In the genomic region with DNA sequence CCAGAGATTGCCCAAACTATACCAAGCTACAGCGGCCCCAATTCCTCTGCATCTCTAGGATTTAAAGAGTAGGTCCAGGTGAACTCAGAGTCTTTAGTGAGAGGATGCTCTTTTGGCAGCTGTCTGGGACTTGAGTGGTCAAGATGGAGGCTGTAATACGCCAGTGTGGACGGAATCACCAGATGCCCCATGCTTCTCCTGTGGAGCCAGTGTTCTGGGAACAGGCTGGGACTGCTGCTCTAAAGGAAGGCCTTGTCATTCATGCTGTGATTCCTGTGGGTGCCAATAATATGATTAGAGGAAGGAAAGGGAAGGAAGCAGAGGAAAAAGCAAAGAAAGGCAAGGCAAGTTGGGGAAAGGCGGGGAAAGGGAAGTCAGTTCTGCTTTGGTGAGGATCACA, we compare ENCODE assay signal across 35 cellular contexts. TPM values are rescaled to one million over a fixed set of nuclear protein-coding genes. Genes with fewer than 3 reads are reported as not detected.
"Had no signal": no experiment of that assay in that cellular context is flagged by ENCODE, and none has a peak within 500 bp of the region (broad histone marks: within the 10 kb centered on the region; RNA-seq: fewer than 3 reads in every experiment).

No MANE protein-coding gene starts in this region.

- DNase-seq: activated B cell treated with CpG ODN at 0.5 μM for 24 hours; activated CD4-positive, alpha-beta memory T cell treated with anti-CD3 and anti-CD28 coated beads for 36 hours; activated CD4-positive, alpha-beta T cell treated with anti-CD3 and anti-CD28 coated beads for 4 hours; activated CD4-positive, alpha-beta T cell treated with anti-CD3 and anti-CD28 coated beads, Interleukin-2, amount 50 U/mL, for 1 hour; activated CD4-positive, CD25-positive, alpha-beta regulatory T cell treated with anti-CD3 and anti-CD28 coated beads, Interleukin-2, amount 50 U/mL, for 72 hours; activated CD8-positive, alpha-beta memory T cell treated with anti-CD3 and anti-CD28 coated beads, Interleukin-2, amount 50 U/mL, for 4 hours; activated gamma-delta T cell treated with Interleukin-2 at 50 U/mL for 16 hours; activated naive CD4-positive, alpha-beta T cell treated with anti-CD3 and anti-CD28 coated beads for 36 hours; activated T-cell treated with anti-CD3 and anti-CD28 coated beads for 4 hours; activated T-cell treated with anti-CD3 and anti-CD28 coated beads, Interleukin-2, amount 50 U/mL, for 4 hours; adrenal gland; body of pancreas; caudate nucleus; NCI-H1092 treated with DMSO at 0.1 percent for 48 hours; NCI-H1417; NCI-H146; NCI-H187; NCI-H2029 treated with DMSO at 0.1 percent for 48 hours; NCI-H2107; NCI-H2171; NCI-H510A; NCI-H526; NCI-H748 treated with DMSO at 0.1 percent for 48 hours; NK-92 treated with Interleukin-12 subunit alpha and Interleukin-12 subunit beta, amount 100 ng/mL, for 24 hours; PC-3; Peyer's patch; Right ventricle myocardium superior; SW 1271; T-helper 1 cell; T-helper 2 cell; T-helper 9 cell had no signal

- H3K27me3 ChIP-seq: adrenal gland, body of pancreas, breast epithelium, Peyer's patch had no signal

- H3K4me3 ChIP-seq: adrenal gland, body of pancreas, breast epithelium, Peyer's patch had no signal

- H3K27ac ChIP-seq: adrenal gland, body of pancreas, breast epithelium, Peyer's patch, RWPE1, VCaP had no signal

- H3K36me3 ChIP-seq: adrenal gland, breast epithelium, Peyer's patch had no signal

- H3K9me3 ChIP-seq: adrenal gland, body of pancreas, breast epithelium, Peyer's patch had no signal

- H3K4me1 ChIP-seq: adrenal gland, body of pancreas, breast epithelium, Peyer's patch had no signal

- ATAC-seq: activated naive CD4-positive, alpha-beta T cell treated with anti-CD3 and anti-CD28 coated beads, Interleukin-2, amount 50 U/mL, for 72 hours; activated T-cell treated with anti-CD3 and anti-CD28 coated beads, Interleukin-2, amount 50 U/mL, for 4 hours; body of pancreas; PC-3 had no signal

RNA-seq across cellular contexts. Expression of gene NOX5, which starts 17.4 kb away (rescaled TPM):
- total RNA-seq: activated naive CD4-positive, alpha-beta T cell treated with anti-CD3 and anti-CD28 coated beads for 36 hours; activated T-cell treated with anti-CD3 and anti-CD28 coated beads, Interleukin-2, amount 50 U/mL, for 4 hours; Right ventricle myocardium superior had no signal
